In the genomic region with DNA sequence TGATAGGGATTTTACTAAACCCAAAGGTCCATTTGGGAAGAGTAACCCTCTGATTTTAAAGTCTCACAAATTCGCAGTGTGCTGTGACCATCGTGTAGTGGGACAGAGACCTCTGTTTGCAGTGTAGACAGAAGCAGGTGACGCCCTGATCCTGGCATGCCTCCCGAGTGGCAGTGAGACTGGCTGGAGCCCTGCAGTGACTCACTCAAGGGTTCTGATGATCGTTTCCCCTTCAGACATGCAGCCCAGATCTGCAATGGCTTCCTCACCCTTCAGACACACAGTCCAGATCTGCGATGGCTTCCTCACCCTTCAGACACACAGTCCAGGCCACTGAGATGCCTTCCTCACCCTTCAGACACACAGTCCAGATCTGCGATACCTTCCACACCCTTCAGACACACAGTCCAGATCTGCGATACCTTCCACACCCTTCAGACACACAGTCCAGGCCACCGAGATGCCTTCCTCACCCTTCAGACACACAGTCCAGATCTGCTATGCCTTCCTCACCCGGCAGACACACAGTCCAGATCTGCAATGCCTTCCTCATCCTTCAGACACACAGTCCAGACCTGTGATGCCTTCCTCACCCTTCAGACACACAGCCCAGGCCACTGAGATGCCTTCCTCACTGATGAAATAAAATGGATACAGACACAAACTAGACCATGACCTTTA, we compare ENCODE assay signal across 16 cellular contexts.
A peak's percentile ranks its signal among the peaks of the same experiment; 100 is the strongest.
DNase-seq lines count a peak whose midpoint lies in the region; ATAC-seq lines count a peak whose summit lies in the region.
"Had no signal": no experiment of that assay in that cellular context is flagged by ENCODE, and none has a peak within 500 bp of the region (broad histone marks: within the 10 kb centered on the region; RNA-seq: fewer than 3 reads in every experiment).

No MANE protein-coding gene starts in this region.

- H4K8ac ChIP-seq in mesenchymal stem cell (ENCODE audit: low read length): peak overlapping the region; percentile 71

- no peak overlapping the region for H3K23ac ChIP-seq in mesenchymal stem cell (ENCODE audit: low read length in 2 of 2)

- H3K27ac ChIP-seq in mesenchymal stem cell (ENCODE audit: low read length, poor library complexity, severe bottlenecking): no peak overlapping the region
- H3K27ac ChIP-seq: KMS-11 had no signal

- H2BK12ac ChIP-seq in mesenchymal stem cell (ENCODE audit: low read length in 2 of 2): no peak overlapping the region

- peaks cover 49 to 50% of the 10 kb centered on the region in 2 experiments for H3K36me3 ChIP-seq in mesenchymal stem cell (ENCODE audit: control insufficient read depth in 1 of 2, insufficient read depth in 2 of 2, low read depth in 1 of 2, low read length in 2 of 2)

- H3K27me3 Mint-ChIP-seq in stimulated activated naive CD8-positive, alpha-beta T cell treated with anti-CD3 and anti-CD28 coated beads, Interleukin-15, amount 100 ng/mL, for 72 hours: no peaks in the 10 kb centered on the region

- no peak overlapping the region for H2AK5ac ChIP-seq in mesenchymal stem cell (ENCODE audit: low read length, severe bottlenecking)

- H2BK120ac ChIP-seq in mesenchymal stem cell (ENCODE audit: low read depth, low read length): no peak overlapping the region

- no peak overlapping the region for H2BK15ac ChIP-seq in mesenchymal stem cell (ENCODE audit: low read depth, poor library complexity, severe bottlenecking)

- no peak overlapping the region for H3K4me3 Mint-ChIP-seq in stimulated activated naive CD8-positive, alpha-beta T cell treated with anti-CD3 and anti-CD28 coated beads, Interleukin-15, amount 100 ng/mL, for 72 hours
- H3K4me3 Mint-ChIP-seq: nephron had no signal

- H3K27me3 ChIP-seq in mesenchymal stem cell (ENCODE audit: control insufficient read depth in 1 of 2, insufficient read depth in 1 of 2, low read length in 2 of 2): no peaks in the 10 kb centered on the region

- no peaks in the 10 kb centered on the region for H3K4me1 Mint-ChIP-seq in stimulated activated naive CD8-positive, alpha-beta T cell treated with anti-CD3 and anti-CD28 coated beads, Interleukin-15, amount 100 ng/mL, for 72 hours
- H3K4me1 Mint-ChIP-seq: nephron had no signal

- H2BK5ac ChIP-seq in mesenchymal stem cell (ENCODE audit: low read depth, low read length, poor library complexity, severe bottlenecking): no peak overlapping the region

- H2AFZ ChIP-seq in mesenchymal stem cell (ENCODE audit: low read depth, low read length): no peak overlapping the region

- no peak overlapping the region for H3K27ac Mint-ChIP-seq in stimulated activated naive CD8-positive, alpha-beta T cell treated with anti-CD3 and anti-CD28 coated beads, Interleukin-15, amount 100 ng/mL, for 72 hours
- H3K27ac Mint-ChIP-seq: nephron had no signal

- no peak overlapping the region for H3K18ac ChIP-seq in mesenchymal stem cell (ENCODE audit: low read depth in 1 of 2, low read length in 2 of 2)

- 84% methylated on average over 10 of the region's 10 CpGs for WGBS in mesenchymal stem cell

- H3K79me1 ChIP-seq in mesenchymal stem cell (replicated peaks; ENCODE audit: low read length, poor library complexity, severe bottlenecking): no peaks in the 10 kb centered on the region

- no peaks in the 10 kb centered on the region for H3K9me3 Mint-ChIP-seq in stimulated activated naive CD8-positive, alpha-beta T cell treated with anti-CD3 and anti-CD28 coated beads, Interleukin-15, amount 100 ng/mL, for 72 hours

- peaks cover 2% of the 10 kb centered on the region for H3K4me1 ChIP-seq in mesenchymal stem cell (ENCODE audit: control insufficient read depth, insufficient read depth, low read depth, low read length)

- no peak overlapping the region for H3K9ac ChIP-seq in mesenchymal stem cell (ENCODE audit: low read length)
- H3K9ac ChIP-seq: KMS-11 had no signal

- no peak overlapping the region for H3K4me3 ChIP-seq in mesenchymal stem cell (ENCODE audit: insufficient read depth in 1 of 2, low read depth in 1 of 2, low read length in 2 of 2)
- H3K4me3 ChIP-seq: smooth muscle cell had no signal

- DNase-seq in A172 (ENCODE audit: low spot score) (peak; percentile 79), HK-2 (ENCODE audit: unreplicated experiment) (peak; percentile 4), epidermal melanocyte (ENCODE audit: insufficient read length, low spot score) (peak; percentile 14), mesenchymal stem cell (peak; percentile 15), MV-4-11 (lab: John Stamatoyannopoulos, UW) (no peak), NCI-H446 (lab: John Stamatoyannopoulos, UW) (no peak)
- no peak for DNase-seq in stimulated activated naive CD8-positive, alpha-beta T cell treated with anti-CD3 and anti-CD28 coated beads, Interleukin-15, amount 100 ng/mL, for 72 hours
- DNase-seq: activated CD4-positive, alpha-beta T cell treated with anti-CD3 and anti-CD28 coated beads, Interleukin-2, amount 50 U/mL, for 4 hours; activated gamma-delta T cell treated with Interleukin-2 at 50 U/mL for 16 hours; AML-193; DMS79 treated with DMSO at 0.1 percent for 48 hours; T-helper 2 cell had no signal

- no peak overlapping the region for H3K14ac ChIP-seq in mesenchymal stem cell (ENCODE audit: low read length in 2 of 2)

- H3K4me2 ChIP-seq in mesenchymal stem cell (ENCODE audit: low read length, poor library complexity, severe bottlenecking): no peak overlapping the region
- H3K4me2 ChIP-seq: KMS-11, smooth muscle cell had no signal

- peak overlapping the region; percentile 59 for H4K91ac ChIP-seq in mesenchymal stem cell (ENCODE audit: low read length)

- ATAC-seq in stimulated activated naive CD8-positive, alpha-beta T cell treated with anti-CD3 and anti-CD28 coated beads, Interleukin-15, amount 100 ng/mL, for 72 hours: no peak
- no peak for ATAC-seq in GM19351 (IDR thresholded peaks at IDR 0.05; ENCODE audit: unreplicated experiment)

- H3K4ac ChIP-seq in mesenchymal stem cell (ENCODE audit: low read depth in 1 of 2, low read length in 2 of 2): no peak overlapping the region

- peaks cover 3% of the 10 kb centered on the region for H3K9me3 ChIP-seq in mesenchymal stem cell (ENCODE audit: control insufficient read depth, low read length)

Comparison
In these comparisons a context has a peak if more than half of its experiments do, and no peak if none do; other contexts are left out.
1. DNase-seq: peak in A172 (single experiment), HK-2 (single experiment), epidermal melanocyte (single experiment) and mesenchymal stem cell (single experiment); none in stimulated activated naive CD8-positive, alpha-beta T cell treated with anti-CD3 and anti-CD28 coated beads, Interleukin-15, amount 100 ng/mL, for 72 hours (0 of 2), MV-4-11 (single experiment) and NCI-H446 (0 of 2).